ENCODE assay signal across 9 cellular contexts in the genomic region with DNA sequence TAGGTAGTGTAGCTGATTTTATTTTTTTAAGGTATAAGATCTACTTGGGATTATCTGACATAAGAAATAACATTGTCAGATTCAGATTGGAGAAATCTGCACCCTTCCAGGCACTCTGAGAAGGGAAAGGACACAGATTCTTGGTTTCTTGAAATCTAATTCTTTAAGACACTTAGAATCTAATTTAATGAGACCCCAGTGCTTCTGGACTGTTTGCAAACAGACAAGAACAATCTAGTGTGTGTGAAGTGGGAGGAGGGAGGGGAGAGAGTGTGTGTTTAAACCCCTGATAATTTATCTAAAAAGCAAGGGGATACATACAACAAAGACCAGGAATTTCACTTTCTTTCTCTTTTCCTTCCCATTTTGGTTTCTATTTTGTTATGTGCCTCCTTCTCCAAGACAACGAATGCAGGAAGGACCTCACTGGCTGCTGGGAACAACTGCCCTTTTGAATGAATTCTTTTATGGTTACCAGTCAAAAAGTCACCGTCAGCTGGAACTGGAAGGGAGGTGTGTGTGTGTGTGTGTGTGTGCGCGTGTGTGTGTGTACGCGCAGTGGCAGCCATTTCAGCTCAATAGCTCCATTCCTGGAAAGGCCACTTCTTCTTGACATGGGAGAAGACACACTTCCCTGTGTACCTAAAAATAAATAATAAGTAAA.
A peak's percentile ranks its signal among the peaks of the same experiment; 100 is the strongest.
DNase-seq lines count a peak whose midpoint lies in the region; ATAC-seq and TF ChIP-seq lines count a peak whose summit lies in the region.
"Had no signal": no experiment of that assay in that cellular context is flagged by ENCODE, and none has a peak within 500 bp of the region (broad histone marks: within the 10 kb centered on the region; RNA-seq: fewer than 3 reads in every experiment).

No MANE protein-coding gene starts in this region.

- no peak for TF ChIP-seq POLR2A in esophagus squamous epithelium (IDR thresholded peaks at IDR 0.05)

- ATAC-seq in HG02588 (IDR thresholded peaks at IDR 0.05; ENCODE audit: unreplicated experiment): no peak

- no peaks in the 10 kb centered on the region for H3K4me1 ChIP-seq in NT2/D1 (ENCODE audit: insufficient read depth, insufficient read length)
- peaks cover 14 to 39% (median 15%) of the 10 kb centered on the region in 3 donors for H3K4me1 ChIP-seq in esophagus squamous epithelium

- intact Hi-C loops in esophagus squamous epithelium (cut with DNase I): no loop called here

- WGBS in esophagus squamous epithelium, 2 donors: 52 to 60% methylated on average over 6 of the region's 6 CpGs

- H3K36me3 ChIP-seq in NT2/D1 (ENCODE audit: insufficient read depth, insufficient read length, low read length): no peaks in the 10 kb centered on the region
- H3K36me3 ChIP-seq in esophagus squamous epithelium: no peaks in the 10 kb centered on the region
- H3K36me3 ChIP-seq: pancreas had no signal

- peak; percentile 87 for DNase-seq in Daoy (ENCODE audit: low read depth)
- no peak for DNase-seq in NT2/D1 (ENCODE audit: low read depth, low spot score)
- DNase-seq in esophagus squamous epithelium (lab: John Stamatoyannopoulos, UW): no peak
- peak; percentile 72 for DNase-seq in non-pigmented ciliary epithelial cell (ENCODE audit: low read depth)
- DNase-seq in NCI-H187 treated with DMSO at 0.1 percent for 48 hours (lab: John Stamatoyannopoulos, UW): no peak
- no peak for DNase-seq in stimulated activated CD8-positive, alpha-beta memory T cell treated with anti-CD3 and anti-CD28 coated beads, Interleukin-4, amount 100 ng/mL, for 48 hours
- DNase-seq in stimulated activated CD4-positive, alpha-beta T cell treated with anti-CD3 and anti-CD28 coated beads, Interleukin-12 subunit alpha, Interleukin-12 subunit beta, amount 100 ng/mL, for 4 hours: no peak
- DNase-seq: pancreas had no signal

- peak overlapping the region; percentile 9 to 81 (median 74) for H3K27ac ChIP-seq in esophagus squamous epithelium

- H3K27me3 ChIP-seq in NT2/D1 (ENCODE audit: insufficient read depth, insufficient read length) (no peaks in the 10 kb centered on the region), esophagus squamous epithelium (no peaks in the 10 kb centered on the region)
- H3K27me3 ChIP-seq: pancreas had no signal

- H3K9me3 ChIP-seq in NT2/D1 (ENCODE audit: insufficient read depth, low read length) (no peaks in the 10 kb centered on the region), esophagus squamous epithelium (no peaks in the 10 kb centered on the region)
- H3K9me3 ChIP-seq: pancreas had no signal

- H3K9ac ChIP-seq in NT2/D1 (ENCODE audit: insufficient read length, low read depth): peak overlapping the region; percentile 7

- no peak for TF ChIP-seq CTCF in esophagus squamous epithelium (IDR thresholded peaks at IDR 0.05)

- H3K4me3 ChIP-seq in NT2/D1 (ENCODE audit: insufficient read length, low read depth) (no peak overlapping the region), esophagus squamous epithelium (peak overlapping the region in 1 of 4 donors; percentile 38)
- H3K4me3 ChIP-seq: pancreas had no signal

Comparison
In these comparisons a context has a peak if more than half of its experiments do, and no peak if none do; other contexts are left out.
1. DNase-seq: peak in Daoy (single experiment) and non-pigmented ciliary epithelial cell (single experiment); none in NT2/D1 (single experiment), esophagus squamous epithelium (single experiment), NCI-H187 treated with DMSO at 0.1 percent for 48 hours (single experiment), stimulated activated CD8-positive, alpha-beta memory T cell treated with anti-CD3 and anti-CD28 coated beads, Interleukin-4, amount 100 ng/mL, for 48 hours (single experiment) and stimulated activated CD4-positive, alpha-beta T cell treated with anti-CD3 and anti-CD28 coated beads, Interleukin-12 subunit alpha, Interleukin-12 subunit beta, amount 100 ng/mL, for 4 hours (single experiment).